12 cellular contexts compared by ENCODE assay signal in genomic region chr1:16018308-16018707, GRCh38. TPM values are rescaled to one million over a fixed set of nuclear protein-coding genes. Genes with fewer than 3 reads are reported as not detected.
A peak's percentile ranks its signal among the peaks of the same experiment; 100 is the strongest.
DNase-seq lines count a peak whose midpoint lies in the region; ATAC-seq and TF ChIP-seq lines count a peak whose summit lies in the region.
"Had no signal": no experiment of that assay in that cellular context is flagged by ENCODE, and none has a peak within 500 bp of the region (broad histone marks: within the 10 kb centered on the region; RNA-seq: fewer than 3 reads in every experiment).

No MANE protein-coding gene starts in this region.

- H3K4me2 ChIP-seq in neural progenitor cell = no peak overlapping the region

- H3F3A ChIP-seq in neural progenitor cell (ENCODE audit: low read depth) = no peaks in the 10 kb centered on the region

- no peak for TF ChIP-seq EP300 in gastroesophageal sphincter (IDR thresholded peaks at IDR 0.05)

- peak overlapping the region in 1 of 2 donors; percentile 66 for H3K4me3 ChIP-seq in gastroesophageal sphincter
- H3K4me3 ChIP-seq in neural progenitor cell = no peak overlapping the region
- H3K4me3 ChIP-seq in thyroid gland (replicated peaks in 1 of 3) = no peak overlapping the region
- H3K4me3 ChIP-seq: SK-N-MC had no signal

- no peaks in the 10 kb centered on the region for H3K27me3 ChIP-seq in gastroesophageal sphincter
- peaks cover 23% of the 10 kb centered on the region for H3K27me3 ChIP-seq in neural progenitor cell
- H3K27me3 ChIP-seq in thyroid gland = no peaks in the 10 kb centered on the region

- peak; percentile 26 for ATAC-seq in gastroesophageal sphincter
- ATAC-seq: activated CD4-positive, CD25-positive, alpha-beta regulatory T cell treated with anti-CD3 and anti-CD28 coated beads, Interleukin-2, amount 50 U/mL, for 24 hours had no signal

- no peak overlapping the region for H3K4me3 Mint-ChIP-seq in neural progenitor cell

- TF ChIP-seq POLR2A in gastroesophageal sphincter (IDR thresholded peaks at IDR 0.05) (no peak), thyroid gland (IDR thresholded peaks at IDR 0.05) (no peak)

- TF ChIP-seq CTCF in gastroesophageal sphincter (IDR thresholded peaks at IDR 0.05) (no peak), neural progenitor cell (IDR thresholded peaks at IDR 0.05) (no peak), thyroid gland (IDR thresholded peaks at IDR 0.05) (no peak)

- no peak overlapping the region for H2AFZ ChIP-seq in neural progenitor cell (replicated peaks)

- H3K27me3 Mint-ChIP-seq in neural progenitor cell (ENCODE audit: insufficient read depth, low read depth) = peaks cover 18% of the 10 kb centered on the region

- no peak overlapping the region for H3K9ac ChIP-seq in neural progenitor cell

- peak overlapping the region; percentile 76 for H3K27ac Mint-ChIP-seq in neural progenitor cell

- WGBS in gastroesophageal sphincter (ENCODE audit: low coverage in 1 of 2), 2 donors = 30% methylated on average over 2 of the region's 4 CpGs; no CpG with 5 or more reads in 1 of the 2 donors
- 30 to 54% methylated on average over 2 to 4 of the region's 4 CpGs for WGBS in thyroid gland, 2 donors

- H3K36me3 Mint-ChIP-seq in neural progenitor cell = no peaks in the 10 kb centered on the region

- H3K36me3 ChIP-seq in gastroesophageal sphincter (no peaks in the 10 kb centered on the region), neural progenitor cell (no peaks in the 10 kb centered on the region), thyroid gland (no peaks in the 10 kb centered on the region)

- H3K4me1 Mint-ChIP-seq in neural progenitor cell = peaks cover 42% of the 10 kb centered on the region

- peak overlapping the region; percentile 60 for H3K27ac ChIP-seq in angular gyrus (ENCODE audit: low read depth, low read length)
- peak overlapping the region; percentile 86 to 95 (median 92) for H3K27ac ChIP-seq in gastroesophageal sphincter
- H3K27ac ChIP-seq in neural progenitor cell = no peak overlapping the region
- peak overlapping the region; percentile 39 to 96 (median 67) for H3K27ac ChIP-seq in thyroid gland
- H3K27ac ChIP-seq: SK-N-MC had no signal

- intact Hi-C loops in thyroid gland (cut with DNase I) = no loop called here

- H3K9me3 ChIP-seq in gastroesophageal sphincter = no peaks in the 10 kb centered on the region
- H3K9me3 ChIP-seq in neural progenitor cell (ENCODE audit: low read depth) = no peaks in the 10 kb centered on the region
- no peaks in the 10 kb centered on the region for H3K9me3 ChIP-seq in thyroid gland

- DNase-seq in neural progenitor cell (ENCODE audit: low spot score) (no peak), thyroid gland (no peak), HPDE6-E6E7 (ENCODE audit: extremely low spot score) (no peak), NCI-H345 treated with DMSO at 0.1 percent for 48 hours (lab: John Stamatoyannopoulos, UW; ENCODE audit: unreplicated experiment) (no peak), NCI-H2171 (lab: John Stamatoyannopoulos, UW) (no peak), NCI-H1417 (lab: John Stamatoyannopoulos, UW) (no peak)
- DNase-seq: activated gamma-delta T cell had no signal

- H4K20me1 ChIP-seq in neural progenitor cell (ENCODE audit: low read depth) = no peaks in the 10 kb centered on the region

- H3K9me3 Mint-ChIP-seq in neural progenitor cell = no peaks in the 10 kb centered on the region

- peaks cover 18 to 90% (median 38%) of the 10 kb centered on the region in 3 donors for H3K4me1 ChIP-seq in gastroesophageal sphincter
- H3K4me1 ChIP-seq in neural progenitor cell = peaks cover under 1% of the 10 kb centered on the region
- H3K4me1 ChIP-seq in thyroid gland = peaks cover 65 to 66% of the 10 kb centered on the region in 2 donors

- no peaks in the 10 kb centered on the region for H3K79me2 ChIP-seq in neural progenitor cell (ENCODE audit: low read depth)

RNA-seq across cellular contexts. Expression of gene HSPB7, which starts 0.5 kb away (rescaled TPM):
- 100 to 1,000 TPM; 143 to 505 (median 229) TPM for total RNA-seq in gastroesophageal sphincter
- not detected in 2 replicates for total RNA-seq in neural progenitor cell (ENCODE audit: low replicate concordance)
- 1 to 10 TPM in 3 of 4 donors, under 1 TPM in 1; 0.81 to 9.0 (median 2.9) TPM for total RNA-seq in thyroid gland
- total RNA-seq: glomerular endothelial cell had no signal

RNA-seq across cellular contexts. Expression of gene CLCNKA, which starts 3.5 kb away (rescaled TPM):
- total RNA-seq in gastroesophageal sphincter (1 to 10 TPM in 1 of 4 donors, under 1 TPM in 2, not detected in 1; 0.08 to 3.0 (median 0.20) TPM), neural progenitor cell (ENCODE audit: low replicate concordance) (not detected in 2 replicates), thyroid gland (10 to 100 TPM in 2 of 4 donors, 1 to 10 TPM in 2; 3.9 to 27.1 (median 16.1) TPM)
- total RNA-seq: glomerular endothelial cell had no signal

RNA-seq across cellular contexts. Expression of gene SRARP, which starts 14.3 kb away (rescaled TPM):
- total RNA-seq in gastroesophageal sphincter (not detected), neural progenitor cell (ENCODE audit: low replicate concordance) (not detected in 2 replicates), thyroid gland (under 1 TPM in 2 of 4 donors, not detected in 2; 0.11 to 0.63 TPM)
- total RNA-seq: glomerular endothelial cell had no signal

RNA-seq across cellular contexts. Expression of gene CLCNKB, which starts 25.3 kb away (rescaled TPM):
- total RNA-seq in gastroesophageal sphincter = 1 to 10 TPM in 2 of 4 donors, under 1 TPM in 2; 0.20 to 1.9 (median 0.82) TPM
- total RNA-seq in neural progenitor cell (ENCODE audit: low replicate concordance) = 0.97 and 2.7 TPM in 2 replicates
- 10 to 100 TPM in 3 of 4 donors, 1 to 10 TPM in 1; 7.1 to 42.2 (median 15.4) TPM for total RNA-seq in thyroid gland
- total RNA-seq: glomerular endothelial cell had no signal

RNA-seq across cellular contexts. Expression of gene ZBTB17, which starts 42.4 kb away (rescaled TPM):
- total RNA-seq in gastroesophageal sphincter = 10 to 100 TPM; 24.0 to 65.7 (median 29.0) TPM
- 19.5 and 34.0 TPM in 2 replicates for total RNA-seq in neural progenitor cell (ENCODE audit: low replicate concordance)
- 10 to 100 TPM; 31.4 to 52.1 (median 36.1) TPM for total RNA-seq in thyroid gland

Comparison
In these comparisons a context has a peak if more than half of its experiments do, and no peak if none do; other contexts are left out.
1. RNA of gene HSPB7, which starts 0.5 kb away (total RNA-seq): 143 to 505 TPM in gastroesophageal sphincter; 0.81 to 9.0 TPM in thyroid gland and not detected in neural progenitor cell; every median in the first group is over 10 times any median in the second.